16 cellular contexts compared by ENCODE assay signal in genomic region chr6:131917318-131917717, GRCh38. TPM values are rescaled to one million over a fixed set of nuclear protein-coding genes. Genes with fewer than 3 reads are reported as not detected.
DNase-seq lines count a peak whose midpoint lies in the region; ATAC-seq, FAIRE-seq and TF ChIP-seq lines count a peak whose summit lies in the region.
"Had no signal": no experiment of that assay in that cellular context is flagged by ENCODE, and none has a peak within 500 bp of the region (broad histone marks: within the 10 kb centered on the region; RNA-seq: fewer than 3 reads in every experiment).

No MANE protein-coding gene starts in this region.

- intact Hi-C loops in PC-9 (cut with micrococcal nuclease; ENCODE audit: unreplicated experiment) = loop anchor here (10.0 kb wide), 1 partner anchor 477 kb away; no protein-coding TSS in a partner anchor

- H3K36me3 Mint-ChIP-seq in astrocyte (ENCODE audit: low read depth, unreplicated experiment) = no peaks in the 10 kb centered on the region
- no peaks in the 10 kb centered on the region for H3K36me3 Mint-ChIP-seq in stimulated activated memory B cell treated with anti-CD40 and anti-IgM and Interleukin-4, amounts not matched to agents 10 μg/mL and 1 μg/mL and 100 μg/mL, for 72 hours
- H3K36me3 Mint-ChIP-seq: brain; CD8-positive, alpha-beta memory T cell had no signal

- H3K79me2 ChIP-seq in astrocyte (ENCODE audit: insufficient read depth, low read length) (no peaks in the 10 kb centered on the region), PC-9 (ENCODE audit: low read depth) (no peaks in the 10 kb centered on the region)

- POLR2A ChIA-PET in PC-9 (lab: Charles Lee; ENCODE audit: unreplicated experiment) = interaction anchor here (0.6 kb wide), 1 partner anchor 114 kb away, joined by 9 read pairs; no protein-coding TSS in a partner anchor

- H3K27ac Mint-ChIP-seq in astrocyte (ENCODE audit: unreplicated experiment) = peak overlapping the region; percentile 71
- H3K27ac Mint-ChIP-seq in stimulated activated memory B cell treated with anti-CD40 and anti-IgM and Interleukin-4, amounts not matched to agents 10 μg/mL and 1 μg/mL and 100 μg/mL, for 72 hours = no peak overlapping the region
- H3K27ac Mint-ChIP-seq: activated T-cell treated with anti-CD3 and anti-CD28 coated beads, Interleukin-2, amount 50 U/mL, for 72 hours; brain; CD8-positive, alpha-beta memory T cell had no signal

- CTCF ChIA-PET in PC-9 (lab: Charles Lee) = no interaction called here

- H3K36me3 ChIP-seq in astrocyte (ENCODE audit: insufficient read depth, low read length) = no peaks in the 10 kb centered on the region
- H3K36me3 ChIP-seq in MG63 = no peaks in the 10 kb centered on the region
- H3K36me3 ChIP-seq in PC-9 (ENCODE audit: low read depth) = no peaks in the 10 kb centered on the region
- H3K36me3 ChIP-seq: gastrocnemius medialis had no signal

- peak overlapping the region; percentile 51 for H3K4me3 Mint-ChIP-seq in astrocyte (ENCODE audit: unreplicated experiment)
- no peak overlapping the region for H3K4me3 Mint-ChIP-seq in stimulated activated memory B cell treated with anti-CD40 and anti-IgM and Interleukin-4, amounts not matched to agents 10 μg/mL and 1 μg/mL and 100 μg/mL, for 72 hours
- H3K4me3 Mint-ChIP-seq: activated T-cell treated with anti-CD3 and anti-CD28 coated beads, Interleukin-2, amount 50 U/mL, for 72 hours; brain; CD8-positive, alpha-beta memory T cell; naive thymus-derived CD8-positive, alpha-beta T cell had no signal

- H3K27ac ChIP-seq in astrocyte (ENCODE audit: low read depth, low read length) (no peak overlapping the region), PC-9 (no peak overlapping the region)
- H3K27ac ChIP-seq: gastrocnemius medialis had no signal

- peak; percentile 47 for ATAC-seq in stimulated activated memory B cell treated with anti-CD40 and anti-IgM and Interleukin-4, amounts not matched to agents 10 μg/mL and 1 μg/mL and 100 μg/mL, for 72 hours
- ATAC-seq in HG02678 (IDR thresholded peaks at IDR 0.05; ENCODE audit: unreplicated experiment) (no peak), HG03196 (IDR thresholded peaks at IDR 0.05; ENCODE audit: unreplicated experiment) (no peak)
- ATAC-seq: activated T-cell treated with anti-CD3 and anti-CD28 coated beads, Interleukin-2, amount 50 U/mL, for 72 hours; gastrocnemius medialis had no signal

- H3K4me1 Mint-ChIP-seq in astrocyte (ENCODE audit: low read depth, unreplicated experiment) = peaks cover 15% of the 10 kb centered on the region
- peaks cover 14% of the 10 kb centered on the region for H3K4me1 Mint-ChIP-seq in stimulated activated memory B cell treated with anti-CD40 and anti-IgM and Interleukin-4, amounts not matched to agents 10 μg/mL and 1 μg/mL and 100 μg/mL, for 72 hours
- H3K4me1 Mint-ChIP-seq: brain had no signal

- H3K27me3 ChIP-seq in astrocyte (ENCODE audit: insufficient read depth, low read length) (no peaks in the 10 kb centered on the region), MG63 (0 out of 2 replicates have a peak, but pooled peaks cover under 1% of the 10 kb centered on the region), PC-9 (ENCODE audit: insufficient read depth, low read depth) (no peaks in the 10 kb centered on the region)
- H3K27me3 ChIP-seq: gastrocnemius medialis had no signal

- no peaks in the 10 kb centered on the region for H4K20me1 ChIP-seq in astrocyte (ENCODE audit: insufficient read depth, low read length)
- H4K20me1 ChIP-seq in PC-9 (ENCODE audit: insufficient read depth) = no peaks in the 10 kb centered on the region

- no peaks in the 10 kb centered on the region for H3K27me3 Mint-ChIP-seq in astrocyte (ENCODE audit: low read depth, unreplicated experiment)
- peaks cover 56% of the 10 kb centered on the region for H3K27me3 Mint-ChIP-seq in stimulated activated memory B cell treated with anti-CD40 and anti-IgM and Interleukin-4, amounts not matched to agents 10 μg/mL and 1 μg/mL and 100 μg/mL, for 72 hours

- no peak overlapping the region for H3K9ac ChIP-seq in astrocyte (ENCODE audit: low read length)

- DNase-seq in Jurkat, Clone E6-1 (ENCODE audit: low read depth, low spot score) = peak; percentile 41
- DNase-seq in OCI-M1 (lab: John Stamatoyannopoulos, UW) = peak; percentile 98
- DNase-seq in astrocyte (ENCODE audit: low read depth) = peak; percentile 77
- DNase-seq in MG63 = no peak
- no peak for DNase-seq in PC-9
- DNase-seq: activated T-cell treated with anti-CD3 and anti-CD28 coated beads, Interleukin-2, amount 50 U/mL, for 72 hours; CD8-positive, alpha-beta memory T cell; effector memory CD4-positive, alpha-beta T cell; gastrocnemius medialis; naive thymus-derived CD8-positive, alpha-beta T cell; NCI-H1105 treated with DMSO at 0.1 percent for 48 hours; Right ventricle myocardium superior had no signal

- H3K9me2 ChIP-seq in PC-9 (ENCODE audit: insufficient read depth) = no peaks in the 10 kb centered on the region

- no TSS peak for BruUV-seq in PC-9 (replicated peaks; lab: Mats Ljungman, UMichigan)

- H3K9me3 ChIP-seq in astrocyte (ENCODE audit: insufficient read depth, low read depth, low read length) = no peaks in the 10 kb centered on the region
- H3K9me3 ChIP-seq in MG63 = peaks cover 6% of the 10 kb centered on the region
- no peaks in the 10 kb centered on the region; the same call in 1 of the 2 replicates for H3K9me3 ChIP-seq in PC-9 (ENCODE audit: insufficient read depth, low read depth)
- H3K9me3 ChIP-seq: gastrocnemius medialis had no signal

- H3K9me3 Mint-ChIP-seq in astrocyte (ENCODE audit: unreplicated experiment) = peaks cover 6% of the 10 kb centered on the region
- H3K9me3 Mint-ChIP-seq in stimulated activated memory B cell treated with anti-CD40 and anti-IgM and Interleukin-4, amounts not matched to agents 10 μg/mL and 1 μg/mL and 100 μg/mL, for 72 hours = peaks cover 12% of the 10 kb centered on the region

- no peak overlapping the region for H2AFZ ChIP-seq in astrocyte (ENCODE audit: low read depth, low read length)
- no peak overlapping the region for H2AFZ ChIP-seq in PC-9

- H3K4me1 ChIP-seq in astrocyte (ENCODE audit: insufficient read depth, low read length) (peaks cover 7% of the 10 kb centered on the region), PC-9 (replicated peaks; ENCODE audit: insufficient read depth) (no peaks in the 10 kb centered on the region)
- H3K4me1 ChIP-seq: gastrocnemius medialis had no signal

- H3K4me2 ChIP-seq in astrocyte (ENCODE audit: low read length) (peak overlapping the region; percentile 46), PC-9 (no peak overlapping the region)

- H3F3A ChIP-seq in PC-9 (ENCODE audit: insufficient read depth, low read depth) = no peaks in the 10 kb centered on the region

- FAIRE-seq in astrocyte (lab: Jason Lieb, UNC) = no peak

- TF ChIP-seq CTCF in astrocyte (IDR thresholded peaks at IDR 0.05; ENCODE audit: insufficient read depth, low read depth, low read length) = no peak
- no peak for TF ChIP-seq CTCF in PC-9 (conservative IDR thresholded peaks at IDR 0.05)

- no peak overlapping the region for H3K4me3 ChIP-seq in Jurkat, Clone E6-1 (ENCODE audit: low read length)
- H3K4me3 ChIP-seq in astrocyte (ENCODE audit: insufficient read depth, low read depth, low read length) (no peak overlapping the region), MG63 (no peak overlapping the region), PC-9 (no peak overlapping the region)
- H3K4me3 ChIP-seq: gastrocnemius medialis had no signal

RNA-seq across cellular contexts. Expression of gene CCN2, which starts 33.9 kb away (rescaled TPM):
- not detected for polyA plus RNA-seq in Jurkat, Clone E6-1 (2012; ENCODE audit: insufficient read depth, insufficient read length)
- total RNA-seq in astrocyte = 1,138 and 1,253 TPM in 2 replicates
- total RNA-seq in MG63 (2014; rRNA removed; shearing (Covaris generic); ENCODE audit: low replicate concordance) = 830 and 953 TPM in 2 replicates
- 20.2 and 34.1 TPM in 2 replicates for total RNA-seq in PC-9 (2021)
- total RNA-seq: activated T-cell treated with anti-CD3 and anti-CD28 coated beads, Interleukin-2, amount 50 U/mL, for 72 hours; CD8-positive, alpha-beta memory T cell had no signal
- polyA plus RNA-seq: CD8-positive, alpha-beta memory T cell; naive thymus-derived CD8-positive, alpha-beta T cell had no signal

Comparison
In these comparisons a context has a peak if more than half of its experiments do, and no peak if none do; other contexts are left out.
1. DNase-seq: peak in Jurkat, Clone E6-1 (single experiment), OCI-M1 (single experiment) and astrocyte (single experiment); none in MG63 (single experiment) and PC-9 (0 of 2).
2. RNA of gene CCN2, which starts 33.9 kb away (total RNA-seq): 1,138 to 1,253 TPM in astrocyte and 830 to 953 TPM in MG63; 20.2 to 34.1 TPM in PC-9; every median in the first group is over 10 times any median in the second.